ENCODE assay signal across 8 cellular contexts in the genomic region with DNA sequence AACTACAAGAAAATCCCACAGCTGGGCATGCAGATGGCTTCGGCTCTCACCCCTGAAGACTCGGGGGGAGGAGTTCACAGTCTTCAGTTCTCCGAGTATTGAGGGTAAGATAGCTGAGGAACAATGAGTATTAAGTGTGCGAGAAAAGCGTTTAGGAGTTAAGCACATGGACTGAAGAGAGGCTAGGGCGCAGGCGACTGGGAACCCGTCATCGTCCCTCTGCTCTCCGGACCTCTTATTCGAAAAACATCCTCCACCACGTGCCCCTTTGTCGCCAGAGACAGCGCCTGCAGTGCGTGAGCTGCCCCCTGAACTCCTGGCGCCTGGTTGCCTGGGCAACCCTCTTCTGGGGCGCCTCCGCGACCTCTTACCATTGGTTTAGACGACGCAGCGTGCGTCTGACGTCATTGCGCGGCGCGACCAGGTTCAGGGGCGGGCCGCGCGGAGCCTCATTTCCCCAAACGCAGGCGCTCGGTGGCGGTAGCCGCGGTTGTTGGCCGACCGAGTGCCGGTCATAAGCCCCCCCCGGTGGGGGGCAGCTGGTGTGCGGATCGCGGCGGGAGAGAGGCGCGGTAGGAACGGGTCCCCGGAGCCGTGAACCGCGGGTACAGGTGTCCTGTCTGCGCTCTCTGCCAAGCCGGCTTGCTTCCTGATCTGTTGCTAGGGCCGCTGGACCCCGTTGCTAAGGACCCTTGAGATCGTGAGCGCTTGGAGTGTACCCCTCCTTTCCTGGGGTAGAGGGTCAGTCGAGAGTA. TPM values are rescaled to one million over a fixed set of nuclear protein-coding genes. Genes with fewer than 3 reads are reported as not detected.
A peak's percentile ranks its signal among the peaks of the same experiment; 100 is the strongest.
DNase-seq lines count a peak whose midpoint lies in the region; ATAC-seq, FAIRE-seq and TF ChIP-seq lines count a peak whose summit lies in the region.

A gene (plus strand): TSS at position 452 of the 755 bp plus-strand sequence. CDS start 4,024 bp downstream, outside the sequence.

- no peaks in the 10 kb centered on the region for H3K27me3 Mint-ChIP-seq in activated T-cell treated with anti-CD3 and anti-CD28 coated beads, Interleukin-2, amount 50 U/mL, for 72 hours (ENCODE audit: low read depth)

- peak within 1 kb of the TSS; percentile 63 to 78 (median 73) for H3K4me3 ChIP-seq in esophagus muscularis mucosa
- peak within 1 kb of the TSS; percentile 90 to 95 for H3K4me3 ChIP-seq in muscle layer of duodenum (ENCODE audit: low read depth in 1 of 2, low read length in 2 of 2)

- peak; percentile 72 for FAIRE-seq in RCC 7860 (lab: Jason Lieb, UNC)

- peak within 1 kb of the TSS; percentile 96 for H3K27ac Mint-ChIP-seq in activated T-cell treated with anti-CD3 and anti-CD28 coated beads, Interleukin-2, amount 50 U/mL, for 72 hours

- WGBS in esophagus muscularis mucosa: under 1% methylated on average over 20 of the region's 60 CpGs

- DNase-seq in DMS79 (lab: John Stamatoyannopoulos, UW): peak; percentile 55
- DNase-seq in RCC 7860 (ENCODE audit: low spot score): peak; percentile 90
- peak; percentile 91 to 93 for DNase-seq in activated T-cell treated with anti-CD3 and anti-CD28 coated beads, Interleukin-2, amount 50 U/mL, for 72 hours
- peak; percentile 98 for DNase-seq in esophagus muscularis mucosa (ENCODE audit: extremely low spot score)
- DNase-seq in stimulated activated CD8-positive, alpha-beta memory T cell treated with anti-CD3 and anti-CD28 coated beads, Interleukin-7, amount 100 ng/mL, for 4 hours (ENCODE audit: low read depth in 2 of 2): peak; percentile 87 to 90

- H3K9me3 ChIP-seq in KOPT-K1 (ENCODE audit: insufficient read depth, low read length, poor library complexity, severe bottlenecking) (no peaks in the 10 kb centered on the region), esophagus muscularis mucosa (no peaks in the 10 kb centered on the region), muscle layer of duodenum (ENCODE audit: control insufficient read depth in 1 of 2, low read length in 2 of 2) (no peaks in the 10 kb centered on the region)

- peaks cover 34% of the 10 kb centered on the region for H3K4me1 Mint-ChIP-seq in activated T-cell treated with anti-CD3 and anti-CD28 coated beads, Interleukin-2, amount 50 U/mL, for 72 hours (ENCODE audit: low read depth)

- TF ChIP-seq POLR2A in esophagus muscularis mucosa (IDR thresholded peaks at IDR 0.05; ENCODE audit: low read depth): peak; percentile 30

- H3K4me1 ChIP-seq in esophagus muscularis mucosa (peaks cover 20 to 32% (median 25%) of the 10 kb centered on the region in 4 donors), muscle layer of duodenum (ENCODE audit: control insufficient read depth in 1 of 2, insufficient read depth in 2 of 2, low read length in 2 of 2) (peaks cover 7 to 17% of the 10 kb centered on the region in 2 donors)

- H3K27me3 ChIP-seq in esophagus muscularis mucosa: no peaks in the 10 kb centered on the region
- H3K27me3 ChIP-seq in muscle layer of duodenum (ENCODE audit: low read depth, low read length): no peaks in the 10 kb centered on the region

- H3K36me3 ChIP-seq in KOPT-K1 (ENCODE audit: insufficient read depth, low read length): peaks cover 11% of the 10 kb centered on the region
- H3K36me3 ChIP-seq in esophagus muscularis mucosa: peaks cover 8 to 11% (median 9%) of the 10 kb centered on the region in 4 donors
- peaks cover 7 to 8% of the 10 kb centered on the region in 2 donors for H3K36me3 ChIP-seq in muscle layer of duodenum (ENCODE audit: control insufficient read depth in 1 of 2, insufficient read depth in 2 of 2, low read length in 2 of 2)

- TF ChIP-seq EP300 in esophagus muscularis mucosa (IDR thresholded peaks at IDR 0.05): no peak

- peak within 1 kb of the TSS; percentile 90 to 98 for H3K4me3 Mint-ChIP-seq in activated T-cell treated with anti-CD3 and anti-CD28 coated beads, Interleukin-2, amount 50 U/mL, for 72 hours

- peak; percentile 100 for ATAC-seq in GM21786 (IDR thresholded peaks at IDR 0.05; ENCODE audit: unreplicated experiment)
- peak; percentile 100 for ATAC-seq in activated T-cell treated with anti-CD3 and anti-CD28 coated beads, Interleukin-2, amount 50 U/mL, for 72 hours (replicated peaks in 1 of 2)

- no peaks in the 10 kb centered on the region for H3K9me3 Mint-ChIP-seq in activated T-cell treated with anti-CD3 and anti-CD28 coated beads, Interleukin-2, amount 50 U/mL, for 72 hours

- intact Hi-C loops in esophagus muscularis mucosa (cut with DNase I): no loop called here

- no peak for TF ChIP-seq CTCF in esophagus muscularis mucosa (IDR thresholded peaks at IDR 0.05)

- H3K36me3 Mint-ChIP-seq in activated T-cell treated with anti-CD3 and anti-CD28 coated beads, Interleukin-2, amount 50 U/mL, for 72 hours (ENCODE audit: insufficient read depth in 2 of 2): no peaks in the 10 kb centered on the region

- H3K27ac ChIP-seq in KOPT-K1 (ENCODE audit: low read depth, low read length, poor library complexity, severe bottlenecking) (peak within 1 kb of the TSS; percentile 36), esophagus muscularis mucosa (replicated peaks in 1 of 4) (peak within 1 kb of the TSS; percentile 76 to 84 (median 81)), muscle layer of duodenum (ENCODE audit: low read length) (peak within 1 kb of the TSS; percentile 83)

RNA-seq across cellular contexts. Expression of the gene that starts here (rescaled TPM):
- 1 to 10 TPM; 7.5 to 9.9 TPM for total RNA-seq in activated T-cell treated with anti-CD3 and anti-CD28 coated beads, Interleukin-2, amount 50 U/mL, for 72 hours
- total RNA-seq in esophagus muscularis mucosa: 10 to 100 TPM; 22.1 to 28.8 (median 25.5) TPM

Comparison
In these comparisons a context has a peak if more than half of its experiments do, and no peak if none do; other contexts are left out.
1. Peak in every context shown above with its lines: DNase-seq, ATAC-seq, H3K4me3 ChIP-seq and H3K27ac ChIP-seq.